ENCODE assay signal across 8 cellular contexts in the genomic region with DNA sequence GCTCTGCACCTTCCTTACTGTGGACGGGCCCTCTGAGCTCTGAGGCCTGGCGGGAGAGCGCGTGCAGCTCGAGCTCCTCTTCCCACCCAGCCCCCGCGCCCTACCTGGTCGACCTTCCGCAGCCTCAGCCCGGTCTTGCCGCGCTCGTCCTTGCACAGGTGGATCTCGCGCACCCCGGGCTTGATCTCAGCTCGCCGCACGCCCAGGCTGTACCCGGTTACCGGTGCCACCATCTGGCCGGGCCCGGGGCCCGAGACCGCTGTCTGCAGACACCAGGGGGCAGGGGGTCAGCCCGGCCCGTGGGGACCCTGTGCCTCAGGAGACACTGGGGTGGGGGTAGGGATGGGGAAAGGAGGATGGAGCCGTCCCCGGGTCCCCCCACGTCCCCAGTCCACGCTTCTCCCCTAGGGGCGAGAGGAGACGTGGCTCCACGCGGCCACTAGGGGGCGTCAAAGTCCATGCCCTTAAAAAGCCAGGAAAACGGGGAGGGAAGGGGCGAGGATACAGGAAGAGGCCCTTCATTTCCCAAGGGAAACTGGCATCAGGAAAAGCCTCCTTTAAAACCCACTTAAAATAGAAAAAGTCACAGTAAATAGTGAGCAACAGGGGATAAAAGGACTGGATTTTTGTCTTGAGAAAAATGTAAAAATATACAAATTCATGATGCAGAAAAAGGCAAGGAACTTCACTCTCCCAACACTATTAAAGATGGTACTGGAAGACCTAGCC. TPM values are rescaled to one million over a fixed set of nuclear protein-coding genes. Genes with fewer than 3 reads are reported as not detected.
DNase-seq lines count a peak whose midpoint lies in the region; ATAC-seq and TF ChIP-seq lines count a peak whose summit lies in the region.

No MANE protein-coding gene starts in this region.

- no peak for TF ChIP-seq POLR2A in lower leg skin (IDR thresholded peaks at IDR 0.05)

- no peaks in the 10 kb centered on the region for H3K27me3 ChIP-seq in dorsolateral prefrontal cortex

- 2 to 19% methylated on average over 16 to 19 of the region's 38 CpGs for WGBS in lower leg skin, 2 donors

- H3K27ac ChIP-seq in dorsolateral prefrontal cortex: peak overlapping the region in 53 of 59 donors; percentile 2 to 84 (median 57)

- DNase-seq in NOMO-1 treated with DMSO at 0.1 percent for 48 hours (lab: John Stamatoyannopoulos, UW; ENCODE audit: unreplicated experiment): peak; percentile 21
- DNase-seq in NOMO-1 treated with dmso at 0.1 percent for 144 hours (lab: John Stamatoyannopoulos, UW; ENCODE audit: unreplicated experiment): no peak
- DNase-seq in NCI-H345 treated with DMSO at 0.1 percent for 48 hours (lab: John Stamatoyannopoulos, UW; ENCODE audit: unreplicated experiment): peak; percentile 74
- peak; percentile 72 to 73 for DNase-seq in activated CD4-positive, alpha-beta T cell treated with anti-CD3 and anti-CD28 coated beads, Interleukin-2, amount 50 U/mL, for 48 hours
- peak; percentile 62 to 85 (median 74) for DNase-seq in dorsolateral prefrontal cortex
- DNase-seq in lower leg skin (ENCODE audit: low spot score in 2 of 2): peak; percentile 62 to 93
- DNase-seq in stimulated activated CD4-positive, alpha-beta T cell treated with anti-CD3 and anti-CD28 coated beads, TNF-alpha, amount 100 ng/mL, for 1 hour (ENCODE audit: low read depth in 3 of 3, low spot score in 1 of 3): peak in 2 of 3 donors; percentile 38 to 55

- TF ChIP-seq CTCF in dorsolateral prefrontal cortex (IDR thresholded peaks at IDR 0.05 in 54 of 56, conservative IDR thresholded peaks at IDR 0.05 in 2 of 56; ENCODE audit: low read depth in 1 of 56, partially characterized antibody in 56 of 56) (peak; percentile 84 to 100 (median 99)), lower leg skin (IDR thresholded peaks at IDR 0.05) (peak in 1 of 3 donors; percentile 59)

- peak overlapping the region; percentile 23 to 71 (median 55) for H3K4me3 ChIP-seq in dorsolateral prefrontal cortex
- no peak overlapping the region for H3K4me3 ChIP-seq in lower leg skin (ENCODE audit: low read depth, poor library complexity, severe bottlenecking)

- ATAC-seq in HG03196 (IDR thresholded peaks at IDR 0.05; ENCODE audit: unreplicated experiment): no peak

- intact Hi-C loops in dorsolateral prefrontal cortex (cut with DNase I): loop anchor here (2.0 kb wide), 3 partner anchors 83 to 153 kb away; partner anchors contain the start of gene NSFL1C (in 1 of the 2)
- intact Hi-C loops in lower leg skin (cut with DNase I; ENCODE audit: low total_unique reads): loop anchor here (5.0 to 10.0 kb wide), 2 partner anchors 124 to 191 kb away; no protein-coding TSS in a partner anchor

RNA-seq across cellular contexts. Expression of gene SDCBP2, which starts 15.5 kb away (rescaled TPM):
- total RNA-seq in dorsolateral prefrontal cortex (10 to 100 TPM in 118 of 120 experiments, 1 to 10 TPM in 2; 6.5 to 34.6 (median 21.2) TPM), lower leg skin (100 to 1,000 TPM; 141 to 206 (median 181) TPM)

RNA-seq across cellular contexts. Expression of gene SNPH, which starts 47.3 kb away (rescaled TPM):
- total RNA-seq in dorsolateral prefrontal cortex (100 to 1,000 TPM in 109 of 120 experiments, 10 to 100 TPM in 11; 41.7 to 197 (median 132) TPM), lower leg skin (1 to 10 TPM in 3 of 4 donors, under 1 TPM in 1; 0.25 to 2.8 (median 2.1) TPM)

Comparison
In these comparisons a context has a peak if more than half of its experiments do, and no peak if none do; other contexts are left out.
1. RNA of gene SNPH, which starts 47.3 kb away (total RNA-seq): 41.7 to 197 TPM in dorsolateral prefrontal cortex; 0.25 to 2.8 TPM in lower leg skin; every median in the first group is over 10 times any median in the second.